In the genomic region with DNA sequence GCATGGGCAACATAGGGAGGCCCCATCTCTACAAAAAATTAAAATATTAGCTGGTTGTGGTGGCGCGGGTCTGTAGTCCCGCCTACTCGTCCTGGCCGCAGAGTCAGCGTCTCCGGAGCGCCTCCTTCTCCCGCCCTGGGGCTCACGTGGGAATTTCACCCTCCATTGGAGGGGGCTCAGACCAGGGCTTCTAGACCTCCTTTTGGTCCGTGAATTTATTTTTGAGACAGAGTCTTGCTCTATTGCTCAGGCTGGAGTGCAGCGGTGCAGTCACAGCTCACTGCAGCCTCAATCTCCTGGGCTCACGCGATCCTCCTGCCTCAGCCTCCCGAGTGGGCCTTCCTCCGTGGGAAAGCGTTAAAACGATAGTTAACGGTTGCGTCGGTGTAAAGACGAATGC, we compare ENCODE assay signal across 8 cellular contexts. TPM values are rescaled to one million over a fixed set of nuclear protein-coding genes. Genes with fewer than 3 reads are reported as not detected.
DNase-seq lines count a peak whose midpoint lies in the region; ATAC-seq and TF ChIP-seq lines count a peak whose summit lies in the region.

No MANE protein-coding gene starts in this region.

- peaks cover 0 to 4% (median 0%) of the 10 kb centered on the region in 4 donors for H3K36me3 ChIP-seq in upper lobe of left lung

- peak in 1 of 2 donors; percentile 49 for ATAC-seq in upper lobe of left lung (ENCODE audit: low FRiP score in 2 of 2)
- ATAC-seq in GM18868 (IDR thresholded peaks at IDR 0.05; ENCODE audit: unreplicated experiment) = no peak

- H3K27ac ChIP-seq in cingulate gyrus (ENCODE audit: low read depth, low read length) (peak overlapping the region; percentile 67), upper lobe of left lung (peak overlapping the region; percentile 51 to 90 (median 64))

- H3K9me3 ChIP-seq in upper lobe of left lung = peaks cover 0 to 3% (median 0%) of the 10 kb centered on the region in 4 donors

- H3K4me1 ChIP-seq in upper lobe of left lung = peaks cover 15 to 27% (median 23%) of the 10 kb centered on the region in 4 donors

- H3K4me3 ChIP-seq in AG10803 (ENCODE audit: low read length) (peak overlapping the region; percentile 71), GM12865 (ENCODE audit: low read depth, low read length) (peak overlapping the region; percentile 69), upper lobe of left lung (peak overlapping the region in 3 of 4 donors; percentile 79 to 87 (median 82))

- no peak for TF ChIP-seq CTCF in AG10803 (conservative IDR thresholded peaks at IDR 0.05; ENCODE audit: low read length)
- no peak for TF ChIP-seq CTCF in GM12865 (IDR thresholded peaks at IDR 0.05; ENCODE audit: insufficient read depth, low read depth, low read length, missing control alignments)
- TF ChIP-seq CTCF in upper lobe of left lung (IDR thresholded peaks at IDR 0.05) = no peak

- no peak for TF ChIP-seq EP300 in upper lobe of left lung (IDR thresholded peaks at IDR 0.05)

- DNase-seq in AG10803 (ENCODE audit: low read depth) (no peak), GM12865 (ENCODE audit: low read depth) (peak; percentile 59), OCI-M1 (lab: John Stamatoyannopoulos, UW) (peak; percentile 75), medulla oblongata (ENCODE audit: extremely low spot score) (peak; percentile 63), upper lobe of left lung (peak in 1 of 2 donors; percentile 54), SHP77 treated with DMSO at 0.1 percent for 48 hours (lab: John Stamatoyannopoulos, UW) (no peak)

- WGBS in upper lobe of left lung, 2 donors = 1 to 3% methylated on average over 17 to 22 of the region's 22 CpGs

- no peak for TF ChIP-seq POLR2A in upper lobe of left lung (IDR thresholded peaks at IDR 0.05)

- H3K27me3 ChIP-seq in upper lobe of left lung = no peaks in the 10 kb centered on the region

RNA-seq across cellular contexts. Expression of gene NME4, which starts 0.4 kb away (rescaled TPM):
- total RNA-seq in upper lobe of left lung = 10 to 100 TPM; 22.1 to 57.6 (median 41.8) TPM

RNA-seq across cellular contexts. Expression of gene DECR2, which starts 5.1 kb away (rescaled TPM):
- 10 to 100 TPM in 5 of 6 donors, 1 to 10 TPM in 1; 8.6 to 22.4 (median 14.6) TPM for total RNA-seq in upper lobe of left lung

RNA-seq across cellular contexts. Expression of gene PGAP6, which starts 14.8 kb away (rescaled TPM):
- 100 to 1,000 TPM in 3 of 6 donors, 10 to 100 TPM in 3; 27.9 to 150 (median 96.4) TPM for total RNA-seq in upper lobe of left lung

RNA-seq across cellular contexts. Expression of gene MRPL28, which starts 26.3 kb away (rescaled TPM):
- 10 to 100 TPM; 48.8 to 83.9 (median 58.4) TPM for total RNA-seq in upper lobe of left lung

RNA-seq across cellular contexts. Expression of gene RAB11FIP3, which starts 28.8 kb away (rescaled TPM):
- 10 to 100 TPM; 38.9 to 95.3 (median 43.8) TPM for total RNA-seq in upper lobe of left lung

Comparison
In these comparisons a context has a peak if more than half of its experiments do, and no peak if none do; other contexts are left out.
1. DNase-seq: peak in GM12865 (single experiment), OCI-M1 (single experiment) and medulla oblongata (single experiment); none in AG10803 (single experiment) and SHP77 treated with DMSO at 0.1 percent for 48 hours (single experiment).
2. Peak in every context shown above with its lines, with median percentiles within 50 percentile points of each other: H3K4me3 ChIP-seq.